ENCODE assay signal across 1 cellular context in genomic region chr6:26576929-26577719, GRCh38.
TF ChIP-seq lines count a peak whose summit lies in the region.

No MANE protein-coding gene starts in this region.

TF ChIP-seq in HepG2, 621 proteins besides CTCF, POLR2A, EP300 and RAD21 (continued from another document and continues in another):
- TF ChIP-seq DRAP1 (CRISPR knock-in tag; IDR thresholded peaks at IDR 0.05) (peak; percentile 47; the same call in 1 of the 2 replicates), HOXA7 (CRISPR knock-in tag; IDR thresholded peaks at IDR 0.05) (no peak), ZFP82 (CRISPR knock-in tag; IDR thresholded peaks at IDR 0.05; ENCODE audit: borderline replicate concordance) (no peak), ZBTB2 (CRISPR knock-in tag; IDR thresholded peaks at IDR 0.05; ENCODE audit: low read depth) (no peak), TERF1 (CRISPR knock-in tag; IDR thresholded peaks at IDR 0.05) (no peak), ZBTB7A (CRISPR knock-in tag; IDR thresholded peaks at IDR 0.05) (no peak), HOXA3 (CRISPR knock-in tag; IDR thresholded peaks at IDR 0.05) (peak; percentile 54), KAT7 (CRISPR knock-in tag; IDR thresholded peaks at IDR 0.05; ENCODE audit: borderline replicate concordance) (peak; percentile 81; the same call in 1 of the 2 replicates), E2F2 (CRISPR knock-in tag; IDR thresholded peaks at IDR 0.05; ENCODE audit: borderline replicate concordance) (no peak), ZNF546 (CRISPR knock-in tag; conservative IDR thresholded peaks at IDR 0.05) (no peak), CREBL2 (CRISPR knock-in tag; IDR thresholded peaks at IDR 0.05; ENCODE audit: borderline replicate concordance) (no peak), ZNF570 (CRISPR knock-in tag; IDR thresholded peaks at IDR 0.05; ENCODE audit: borderline replicate concordance) (no peak), PRPF4 (IDR thresholded peaks at IDR 0.05; ENCODE audit: low read depth, low read length, poor library complexity, severe bottlenecking) (peak; percentile 65), PAWR (CRISPR knock-in tag; IDR thresholded peaks at IDR 0.05; ENCODE audit: borderline replicate concordance) (no peak), TIGD3 (CRISPR knock-in tag; IDR thresholded peaks at IDR 0.05; ENCODE audit: borderline replicate concordance) (no peak), NKX3-1 (CRISPR knock-in tag; IDR thresholded peaks at IDR 0.05) (peak; percentile 79; the same call in 1 of the 2 replicates), ZNF878 (CRISPR knock-in tag; IDR thresholded peaks at IDR 0.05) (0 out of 2 replicates have a peak, but pooled peaks have one; percentile 18), ZNF407 (CRISPR knock-in tag; IDR thresholded peaks at IDR 0.05; ENCODE audit: not compliant biosample characterization) (peak; percentile 74), ZNF549 (CRISPR knock-in tag; IDR thresholded peaks at IDR 0.05) (no peak), ZC3H4 (CRISPR knock-in tag; IDR thresholded peaks at IDR 0.05; ENCODE audit: borderline replicate concordance) (no peak), SIX4 (CRISPR knock-in tag; IDR thresholded peaks at IDR 0.05) (no peak), CENPX (CRISPR knock-in tag; IDR thresholded peaks at IDR 0.05) (no peak), ZNF563 (CRISPR knock-in tag; IDR thresholded peaks at IDR 0.05) (no peak), GATAD2A (CRISPR knock-in tag; IDR thresholded peaks at IDR 0.05) (0 out of 2 replicates have a peak, but pooled peaks have one; percentile 29), ZBTB39 (CRISPR knock-in tag; IDR thresholded peaks at IDR 0.05) (no peak), CBX2 (IDR thresholded peaks at IDR 0.05; ENCODE audit: low read depth, low read length) (no peak), CBX2 (CRISPR knock-in tag; IDR thresholded peaks at IDR 0.05; ENCODE audit: low read depth) (no peak), HNRNPK (IDR thresholded peaks at IDR 0.05; ENCODE audit: low read depth, low read length, poor library complexity, severe bottlenecking) (no peak), RARG (CRISPR knock-in tag; IDR thresholded peaks at IDR 0.05; ENCODE audit: low read depth) (no peak), ZNF280D (CRISPR knock-in tag; IDR thresholded peaks at IDR 0.05) (no peak), AKAP8 (CRISPR knock-in tag; IDR thresholded peaks at IDR 0.05) (no peak), SAP130 (CRISPR knock-in tag; IDR thresholded peaks at IDR 0.05; ENCODE audit: low read depth) (0 out of 2 replicates have a peak, but pooled peaks have one; percentile 38), ZGPAT (CRISPR knock-in tag; IDR thresholded peaks at IDR 0.05) (peak; percentile 73; the same call in 1 of the 2 replicates), ZFP1 (CRISPR knock-in tag; IDR thresholded peaks at IDR 0.05) (no peak), ZSCAN12 (CRISPR knock-in tag; IDR thresholded peaks at IDR 0.05) (no peak), HNRNPL (IDR thresholded peaks at IDR 0.05; ENCODE audit: low read depth, low read length) (no peak), SOX6 (IDR thresholded peaks at IDR 0.05) (no peak), SOX6 (CRISPR knock-in tag; IDR thresholded peaks at IDR 0.05) (no peak), ATF7 (IDR thresholded peaks at IDR 0.05) (no peak), ATF7 (CRISPR knock-in tag; IDR thresholded peaks at IDR 0.05) (no peak), ZNF264 (CRISPR knock-in tag; IDR thresholded peaks at IDR 0.05) (no peak)
